13 cellular contexts compared by ENCODE assay signal in genomic region chr1:79741720-79742421, GRCh38.
DNase-seq lines count a peak whose midpoint lies in the region; ATAC-seq and TF ChIP-seq lines count a peak whose summit lies in the region.
"Had no signal": no experiment of that assay in that cellular context is flagged by ENCODE, and none has a peak within 500 bp of the region (broad histone marks: within the 10 kb centered on the region; RNA-seq: fewer than 3 reads in every experiment).

No MANE protein-coding gene starts in this region.

- H3K27me3 ChIP-seq in MM.1S (replicated peaks; ENCODE audit: insufficient read depth, low read length) (no peaks in the 10 kb centered on the region), adrenal gland (no peaks in the 10 kb centered on the region), ascending aorta (no peaks in the 10 kb centered on the region)
- H3K27me3 ChIP-seq: brain microvascular endothelial cell had no signal

- H3K79me2 ChIP-seq in MM.1S (ENCODE audit: low read length), result no peaks in the 10 kb centered on the region

- H3K4me1 ChIP-seq in MM.1S (ENCODE audit: low read length) (peaks cover 8% of the 10 kb centered on the region; the same call in 1 of the 2 replicates), adrenal gland (replicated peaks in 1 of 2) (no peaks in the 10 kb centered on the region), ascending aorta (no peaks in the 10 kb centered on the region)

- H3K36me3 ChIP-seq in MM.1S (replicated peaks; ENCODE audit: insufficient read depth, low read length) (no peaks in the 10 kb centered on the region), adrenal gland (replicated peaks in 1 of 2) (no peaks in the 10 kb centered on the region), ascending aorta (no peaks in the 10 kb centered on the region)
- H3K36me3 ChIP-seq: brain microvascular endothelial cell had no signal

- H3K27ac ChIP-seq in MM.1S (ENCODE audit: low read length) (no peak overlapping the region), adrenal gland (no peak overlapping the region), ascending aorta (no peak overlapping the region)
- H3K27ac ChIP-seq: brain microvascular endothelial cell, epithelial cell of prostate had no signal

- intact Hi-C loops in adrenal gland (cut with DNase I), result no loop called here
- intact Hi-C loops in ascending aorta (cut with DNase I), result no loop called here

- DNase-seq in MM.1S, result peak; percentile 23
- no peak for DNase-seq in adrenal gland
- no peak for DNase-seq in SHP77 treated with DMSO at 0.1 percent for 48 hours (lab: John Stamatoyannopoulos, UW)
- DNase-seq in ascending aorta (ENCODE audit: low spot score in 2 of 2), result no peak
- no peak for DNase-seq in NCI-H2227 treated with DMSO at 0.1 percent for 48 hours (lab: John Stamatoyannopoulos, UW)
- DNase-seq: brain microvascular endothelial cell, C1 segment of cervical spinal cord, NCI-H1694 treated with DMSO at 0.1 percent for 48 hours had no signal

- H4K20me1 ChIP-seq in MM.1S (ENCODE audit: insufficient read depth, low read length), result no peaks in the 10 kb centered on the region

- H3K4me3 ChIP-seq in MM.1S (ENCODE audit: low read length) (no peak overlapping the region), adrenal gland (no peak overlapping the region), ascending aorta (no peak overlapping the region)

- ATAC-seq in GM18511 (IDR thresholded peaks at IDR 0.05; ENCODE audit: unreplicated experiment) (peak; percentile 95), GM21381 (IDR thresholded peaks at IDR 0.05; ENCODE audit: unreplicated experiment) (peak; percentile 89), HG02981 (IDR thresholded peaks at IDR 0.05; ENCODE audit: unreplicated experiment) (peak; percentile 87)
- ATAC-seq: sciatic nerve had no signal

- peak overlapping the region; percentile 8; the same call in 1 of the 2 replicates for H3K4me2 ChIP-seq in MM.1S (ENCODE audit: low read depth, low read length)

- H3K9me2 ChIP-seq in MM.1S (replicated peaks; ENCODE audit: insufficient read depth, low read length), result no peaks in the 10 kb centered on the region; the same call in 1 of the 2 replicates

- TF ChIP-seq POLR2A in adrenal gland (IDR thresholded peaks at IDR 0.05), result no peak

- no peak for TF ChIP-seq CTCF in MM.1S (IDR thresholded peaks at IDR 0.05; ENCODE audit: low read length)
- no peak for TF ChIP-seq CTCF in adrenal gland (IDR thresholded peaks at IDR 0.05)
- no peak for TF ChIP-seq CTCF in ascending aorta (IDR thresholded peaks at IDR 0.05)

- 72 to 82% (median 76%) methylated on average over 3 of the region's 3 CpGs for WGBS in adrenal gland, 4 donors

- no peak overlapping the region for H3K9ac ChIP-seq in MM.1S (ENCODE audit: low read length)

- no peaks in the 10 kb centered on the region for H3F3A ChIP-seq in MM.1S (ENCODE audit: insufficient read depth, low read length)

- H3K9me3 ChIP-seq in MM.1S (replicated peaks; ENCODE audit: insufficient read depth, low read length), result no peaks in the 10 kb centered on the region
- peaks cover 0 to 3% (median 0%) of the 10 kb centered on the region in 3 donors for H3K9me3 ChIP-seq in adrenal gland (replicated peaks in 1 of 3)
- H3K9me3 ChIP-seq in ascending aorta, result peaks cover 0 to 6% of the 10 kb centered on the region in 2 donors

- no peak overlapping the region for H2AFZ ChIP-seq in MM.1S (ENCODE audit: low read length)
